1 cellular context compared by ENCODE assay signal in the genomic region with DNA sequence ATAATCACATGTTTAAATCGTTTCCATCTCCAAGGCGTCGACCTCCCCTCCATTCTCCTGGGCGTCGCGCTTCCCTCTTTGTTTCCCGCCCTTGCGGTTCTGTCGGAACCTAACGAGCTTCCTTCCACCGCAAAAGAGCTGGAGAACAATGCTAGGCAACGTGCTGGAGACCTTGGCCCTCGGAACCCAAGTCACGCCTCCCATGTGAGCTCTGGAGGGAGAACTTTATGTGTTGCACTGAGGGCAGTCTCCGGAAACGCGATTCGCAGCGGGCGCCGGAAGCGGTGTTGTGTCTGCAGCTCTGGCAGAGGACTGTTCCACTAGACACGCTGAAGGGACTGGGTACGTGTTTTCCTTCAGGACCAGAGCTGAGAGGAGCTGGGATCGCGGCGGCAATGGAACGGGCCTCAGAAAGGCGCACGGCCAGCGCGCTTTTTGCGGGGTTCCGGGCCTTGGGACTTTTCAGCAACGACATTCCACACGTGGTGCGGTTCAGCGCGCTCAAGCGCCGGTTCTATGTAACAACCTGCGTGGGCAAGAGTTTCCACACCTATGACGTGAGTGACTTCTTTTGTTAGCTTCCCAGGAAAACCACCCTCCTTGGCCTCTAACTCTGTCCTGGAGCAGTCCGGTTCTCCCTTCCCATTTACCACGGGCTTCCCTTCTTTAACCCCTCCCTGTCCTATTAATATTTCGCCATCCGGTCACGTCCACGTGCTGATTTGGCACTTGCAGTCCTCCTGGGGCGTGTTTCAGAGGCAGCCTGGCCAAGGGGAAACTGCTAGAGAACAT.
TF ChIP-seq lines count a peak whose summit lies in the region.

Gene WDR36 (plus strand): TSS at position 287 of the 792 bp plus-strand sequence. CDS start 109 bp downstream, at position 396.

TF ChIP-seq in HepG2, 621 proteins besides CTCF, POLR2A, EP300 and RAD21 (continued from another document and continues in another):
- TF ChIP-seq, protein P1, sequence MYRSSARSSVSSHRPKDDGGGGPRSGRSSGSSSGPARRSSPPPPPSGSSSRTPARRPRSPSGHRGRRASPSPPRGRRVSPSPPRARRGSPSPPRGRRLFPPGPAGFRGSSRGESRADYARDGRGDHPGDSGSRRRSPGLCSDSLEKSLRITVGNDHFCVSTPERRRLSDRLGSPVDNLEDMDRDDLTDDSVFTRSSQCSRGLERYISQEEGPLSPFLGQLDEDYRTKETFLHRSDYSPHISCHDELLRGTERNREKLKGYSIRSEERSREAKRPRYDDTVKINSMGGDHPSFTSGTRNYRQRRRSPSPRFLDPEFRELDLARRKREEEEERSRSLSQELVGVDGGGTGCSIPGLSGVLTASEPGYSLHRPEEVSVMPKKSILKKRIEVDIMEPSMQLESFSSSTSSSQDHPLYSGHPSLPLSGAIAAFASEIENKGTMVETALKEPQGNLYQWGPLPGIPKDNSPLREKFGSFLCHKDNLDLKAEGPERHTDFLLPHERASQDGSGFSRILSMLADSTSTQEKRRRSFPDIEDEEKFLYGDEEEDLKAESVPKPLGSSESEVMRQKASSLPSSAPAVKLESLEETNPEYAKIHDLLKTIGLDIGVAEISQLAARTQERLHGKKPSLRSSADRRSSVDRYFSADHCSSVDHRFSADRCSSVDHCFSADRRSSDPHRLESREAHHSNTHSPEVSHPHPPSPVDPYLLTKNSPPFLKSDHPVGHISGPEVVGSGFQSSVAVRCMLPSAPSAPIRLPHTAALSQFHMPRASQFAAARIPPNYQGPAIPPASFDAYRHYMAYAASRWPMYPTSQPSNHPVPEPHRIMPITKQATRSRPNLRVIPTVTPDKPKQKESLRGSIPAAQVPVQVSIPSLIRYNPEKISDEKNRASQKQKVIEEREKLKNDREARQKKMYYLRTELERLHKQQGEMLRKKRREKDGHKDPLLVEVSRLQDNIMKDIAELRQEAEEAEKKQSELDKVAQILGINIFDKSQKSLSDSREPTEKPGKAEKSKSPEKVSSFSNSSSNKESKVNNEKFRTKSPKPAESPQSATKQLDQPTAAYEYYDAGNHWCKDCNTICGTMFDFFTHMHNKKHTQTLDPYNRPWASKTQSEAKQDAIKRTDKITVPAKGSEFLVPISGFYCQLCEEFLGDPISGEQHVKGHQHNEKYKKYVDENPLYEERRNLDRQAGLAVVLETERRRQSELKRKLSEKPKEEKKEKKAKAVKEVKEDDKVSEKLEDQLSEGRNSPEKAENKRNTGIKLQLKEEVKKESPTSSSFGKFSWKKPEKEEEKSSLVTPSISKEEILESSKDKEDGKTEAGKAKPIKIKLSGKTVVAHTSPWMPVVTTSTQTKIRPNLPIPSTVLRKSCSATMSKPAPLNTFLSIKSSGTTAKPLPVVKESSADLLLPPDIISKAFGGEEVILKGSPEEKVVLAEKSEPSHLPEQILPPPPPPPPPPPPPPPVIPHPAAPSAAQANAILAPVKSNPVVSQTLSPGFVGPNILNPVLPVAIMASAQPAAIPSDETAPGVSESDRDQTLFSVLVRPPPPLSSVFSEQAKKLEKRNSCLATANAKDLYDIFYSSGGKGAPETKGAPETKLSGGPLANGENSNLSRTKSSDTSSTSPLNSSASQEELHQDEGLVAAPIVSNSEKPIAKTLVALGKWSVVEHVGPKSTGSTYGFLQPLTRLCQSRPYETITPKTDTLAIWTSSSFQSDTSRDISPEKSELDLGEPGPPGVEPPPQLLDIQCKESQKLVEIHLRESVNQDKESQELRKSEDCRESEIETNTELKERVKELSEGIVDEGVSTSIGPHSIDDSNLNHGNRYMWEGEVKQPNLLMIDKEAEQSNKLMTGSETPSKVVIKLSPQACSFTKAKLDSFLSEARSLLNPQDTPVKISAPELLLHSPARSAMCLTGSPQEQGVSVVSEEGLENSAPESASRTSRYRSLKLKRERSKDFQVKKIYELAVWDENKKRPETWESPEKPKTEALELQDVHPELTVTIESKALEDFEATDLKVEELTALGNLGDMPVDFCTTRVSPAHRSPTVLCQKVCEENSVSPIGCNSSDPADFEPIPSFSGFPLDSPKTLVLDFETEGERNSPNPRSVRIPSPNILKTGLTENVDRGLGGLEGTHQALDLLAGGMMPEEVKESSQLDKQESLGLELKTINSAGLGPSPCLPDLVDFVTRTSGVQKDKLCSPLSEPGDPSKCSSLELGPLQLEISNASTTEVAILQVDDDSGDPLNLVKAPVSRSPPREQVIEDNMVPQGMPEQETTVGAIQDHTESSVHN (CRISPR knock-in tag; IDR thresholded peaks at IDR 0.05): peak; percentile 95
- TF ChIP-seq PTBP1 (IDR thresholded peaks at IDR 0.05; ENCODE audit: low read depth, low read length, poor library complexity, severe bottlenecking): no peak
- TF ChIP-seq, protein P2, sequence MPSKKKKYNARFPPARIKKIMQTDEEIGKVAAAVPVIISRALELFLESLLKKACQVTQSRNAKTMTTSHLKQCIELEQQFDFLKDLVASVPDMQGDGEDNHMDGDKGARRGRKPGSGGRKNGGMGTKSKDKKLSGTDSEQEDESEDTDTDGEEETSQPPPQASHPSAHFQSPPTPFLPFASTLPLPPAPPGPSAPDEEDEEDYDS (CRISPR knock-in tag; IDR thresholded peaks at IDR 0.05): peak; percentile 79
- TF ChIP-seq ZNF784 (CRISPR knock-in tag; IDR thresholded peaks at IDR 0.05; ENCODE audit: borderline replicate concordance): peak; percentile 99
- TF ChIP-seq PPARG (CRISPR knock-in tag; conservative IDR thresholded peaks at IDR 0.05): peak; percentile 69
- peak; percentile 97 for TF ChIP-seq ZNF562 (CRISPR knock-in tag; IDR thresholded peaks at IDR 0.05; ENCODE audit: borderline replicate concordance)
- peak; percentile 92 for TF ChIP-seq SAFB2 (CRISPR knock-in tag; IDR thresholded peaks at IDR 0.05; ENCODE audit: borderline replicate concordance, low read depth)
- peak; percentile 97 for TF ChIP-seq ZNF543 (CRISPR knock-in tag; IDR thresholded peaks at IDR 0.05)
- peak; percentile 98 for TF ChIP-seq PHF5A (CRISPR knock-in tag; IDR thresholded peaks at IDR 0.05; ENCODE audit: low read depth, unreplicated experiment)
- TF ChIP-seq PHF20 (CRISPR knock-in tag; IDR thresholded peaks at IDR 0.05): peak; percentile 99
- TF ChIP-seq, protein P3, sequence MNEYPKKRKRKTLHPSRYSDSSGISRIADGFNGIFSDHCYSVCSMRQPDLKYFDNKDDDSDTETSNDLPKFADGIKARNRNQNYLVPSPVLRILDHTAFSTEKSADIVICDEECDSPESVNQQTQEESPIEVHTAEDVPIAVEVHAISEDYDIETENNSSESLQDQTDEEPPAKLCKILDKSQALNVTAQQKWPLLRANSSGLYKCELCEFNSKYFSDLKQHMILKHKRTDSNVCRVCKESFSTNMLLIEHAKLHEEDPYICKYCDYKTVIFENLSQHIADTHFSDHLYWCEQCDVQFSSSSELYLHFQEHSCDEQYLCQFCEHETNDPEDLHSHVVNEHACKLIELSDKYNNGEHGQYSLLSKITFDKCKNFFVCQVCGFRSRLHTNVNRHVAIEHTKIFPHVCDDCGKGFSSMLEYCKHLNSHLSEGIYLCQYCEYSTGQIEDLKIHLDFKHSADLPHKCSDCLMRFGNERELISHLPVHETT (CRISPR knock-in tag; conservative IDR thresholded peaks at IDR 0.05): peak; percentile 91
- TF ChIP-seq, protein P4, sequence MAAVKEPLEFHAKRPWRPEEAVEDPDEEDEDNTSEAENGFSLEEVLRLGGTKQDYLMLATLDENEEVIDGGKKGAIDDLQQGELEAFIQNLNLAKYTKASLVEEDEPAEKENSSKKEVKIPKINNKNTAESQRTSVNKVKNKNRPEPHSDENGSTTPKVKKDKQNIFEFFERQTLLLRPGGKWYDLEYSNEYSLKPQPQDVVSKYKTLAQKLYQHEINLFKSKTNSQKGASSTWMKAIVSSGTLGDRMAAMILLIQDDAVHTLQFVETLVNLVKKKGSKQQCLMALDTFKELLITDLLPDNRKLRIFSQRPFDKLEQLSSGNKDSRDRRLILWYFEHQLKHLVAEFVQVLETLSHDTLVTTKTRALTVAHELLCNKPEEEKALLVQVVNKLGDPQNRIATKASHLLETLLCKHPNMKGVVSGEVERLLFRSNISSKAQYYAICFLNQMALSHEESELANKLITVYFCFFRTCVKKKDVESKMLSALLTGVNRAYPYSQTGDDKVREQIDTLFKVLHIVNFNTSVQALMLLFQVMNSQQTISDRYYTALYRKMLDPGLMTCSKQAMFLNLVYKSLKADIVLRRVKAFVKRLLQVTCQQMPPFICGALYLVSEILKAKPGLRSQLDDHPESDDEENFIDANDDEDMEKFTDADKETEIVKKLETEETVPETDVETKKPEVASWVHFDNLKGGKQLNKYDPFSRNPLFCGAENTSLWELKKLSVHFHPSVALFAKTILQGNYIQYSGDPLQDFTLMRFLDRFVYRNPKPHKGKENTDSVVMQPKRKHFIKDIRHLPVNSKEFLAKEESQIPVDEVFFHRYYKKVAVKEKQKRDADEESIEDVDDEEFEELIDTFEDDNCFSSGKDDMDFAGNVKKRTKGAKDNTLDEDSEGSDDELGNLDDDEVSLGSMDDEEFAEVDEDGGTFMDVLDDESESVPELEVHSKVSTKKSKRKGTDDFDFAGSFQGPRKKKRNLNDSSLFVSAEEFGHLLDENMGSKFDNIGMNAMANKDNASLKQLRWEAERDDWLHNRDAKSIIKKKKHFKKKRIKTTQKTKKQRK (IDR thresholded peaks at IDR 0.05; ENCODE audit: low read length): no peak
- peak; percentile 99 for TF ChIP-seq NFATC3 (CRISPR knock-in tag; IDR thresholded peaks at IDR 0.05)
- TF ChIP-seq ZMYM3 (CRISPR knock-in tag; IDR thresholded peaks at IDR 0.05): peak; percentile 75; the same call in 1 of the 2 replicates
- TF ChIP-seq ZNF496 (CRISPR knock-in tag; IDR thresholded peaks at IDR 0.05; ENCODE audit: insufficient replicate concordance): no peak
- TF ChIP-seq KAT2B (IDR thresholded peaks at IDR 0.05; ENCODE audit: borderline replicate concordance, low read depth, low read length): no peak
- peak; percentile 97 for TF ChIP-seq ZNF776 (CRISPR knock-in tag; IDR thresholded peaks at IDR 0.05)
- peak; percentile 86; the same call in 1 of the 2 replicates for TF ChIP-seq ZBTB49 (CRISPR knock-in tag; IDR thresholded peaks at IDR 0.05; ENCODE audit: borderline replicate concordance)
- TF ChIP-seq KLF6 (CRISPR knock-in tag; IDR thresholded peaks at IDR 0.05): peak; percentile 97
- TF ChIP-seq EZH2 (conservative IDR thresholded peaks at IDR 0.05; ENCODE audit: low read depth, low read length): no peak
- TF ChIP-seq NBN (conservative IDR thresholded peaks at IDR 0.05): no peak
- peak; percentile 95; the same call in 1 of the 2 replicates for TF ChIP-seq SETDB1 (CRISPR knock-in tag; IDR thresholded peaks at IDR 0.05; ENCODE audit: borderline replicate concordance)
- TF ChIP-seq ZNF350 (CRISPR knock-in tag; IDR thresholded peaks at IDR 0.05; ENCODE audit: borderline replicate concordance, low read depth): peak; percentile 96
- peak; percentile 37 for TF ChIP-seq AGO2 (optimal IDR thresholded peaks at IDR 0.05; ENCODE audit: low read depth, low read length)
- TF ChIP-seq ZNF670 (CRISPR knock-in tag; IDR thresholded peaks at IDR 0.05; ENCODE audit: borderline replicate concordance): peak; percentile 82; the same call in 1 of the 2 replicates
- TF ChIP-seq PCBP1 (IDR thresholded peaks at IDR 0.05; ENCODE audit: borderline replicate concordance, low read depth, low read length): no peak
- peak; percentile 49; the same call in 1 of the 2 replicates for TF ChIP-seq ZNF383 (CRISPR knock-in tag; IDR thresholded peaks at IDR 0.05; ENCODE audit: borderline replicate concordance)
- peak; percentile 76; the same call in 1 of the 2 replicates for TF ChIP-seq FOXC1 (CRISPR knock-in tag; IDR thresholded peaks at IDR 0.05; ENCODE audit: borderline replicate concordance)
- peak; percentile 83; the same call in 1 of the 2 replicates for TF ChIP-seq ZNF337 (CRISPR knock-in tag; IDR thresholded peaks at IDR 0.05; ENCODE audit: borderline replicate concordance, low read depth)
